ENCODE assay signal across 8 cellular contexts in the genomic region with DNA sequence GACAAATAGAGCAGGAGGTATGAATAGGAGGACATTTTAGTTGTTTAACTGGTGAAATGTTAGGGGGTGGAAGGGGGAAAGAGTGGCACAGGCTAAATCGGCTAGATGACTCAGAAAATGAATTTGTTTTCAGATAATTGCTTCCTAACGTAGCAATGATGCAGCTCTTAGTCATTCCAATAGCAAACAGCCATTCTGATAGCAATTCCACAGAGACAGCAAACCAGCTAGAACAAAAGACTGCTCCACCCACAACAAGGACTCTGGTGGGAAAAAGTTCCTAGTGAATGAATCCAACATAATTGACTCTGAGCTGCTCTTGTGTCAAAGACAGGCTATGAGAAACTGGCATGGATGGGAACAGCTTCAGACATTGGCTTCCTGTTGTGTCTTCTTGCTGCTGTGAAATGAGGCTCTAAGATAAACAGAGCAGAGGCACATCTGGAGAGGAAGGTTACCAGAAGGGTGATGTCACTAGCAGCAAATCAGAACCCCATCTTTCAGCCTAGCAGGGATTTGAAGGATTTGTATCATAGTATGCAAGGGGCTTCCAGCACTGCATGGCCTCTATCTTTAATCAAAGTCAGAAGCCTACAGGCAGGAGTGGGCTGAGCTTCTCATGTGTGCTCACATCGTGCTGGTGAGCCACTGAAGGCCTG. TPM values are rescaled to one million over a fixed set of nuclear protein-coding genes. Genes with fewer than 3 reads are reported as not detected.
A peak's percentile ranks its signal among the peaks of the same experiment; 100 is the strongest.
DNase-seq lines count a peak whose midpoint lies in the region; ATAC-seq and TF ChIP-seq lines count a peak whose summit lies in the region.

No MANE protein-coding gene starts in this region.

- peak overlapping the region; percentile 45 for H3K4me3 Mint-ChIP-seq in natural killer cell treated with Interleukin-12 subunit alpha and Interleukin-12 subunit beta and Interleukin-15 and Interleukin-18, amount 100 ng/mL, for 72 hours
- no peak overlapping the region for H3K4me3 Mint-ChIP-seq in natural killer cell

- H3K36me3 Mint-ChIP-seq in natural killer cell treated with Interleukin-12 subunit alpha and Interleukin-12 subunit beta and Interleukin-15 and Interleukin-18, amount 100 ng/mL, for 72 hours, result no peaks in the 10 kb centered on the region
- no peaks in the 10 kb centered on the region for H3K36me3 Mint-ChIP-seq in natural killer cell

- intact Hi-C loops in natural killer cell (cut with micrococcal nuclease), result no loop called here

- H3K27me3 ChIP-seq in right atrium auricular region, result no peaks in the 10 kb centered on the region
- H3K27me3 ChIP-seq in stomach smooth muscle (ENCODE audit: control insufficient read depth in 1 of 2, insufficient read depth in 2 of 2, low read length in 2 of 2), result no peaks in the 10 kb centered on the region

- H3K27ac Mint-ChIP-seq in natural killer cell treated with Interleukin-12 subunit alpha and Interleukin-12 subunit beta and Interleukin-15 and Interleukin-18, amount 100 ng/mL, for 72 hours, result peak overlapping the region in 1 of 2 donors; percentile 70
- H3K27ac Mint-ChIP-seq in natural killer cell, result no peak overlapping the region

- H3K4me1 ChIP-seq in right atrium auricular region (peaks cover 0 to 29% of the 10 kb centered on the region in 2 donors), stomach smooth muscle (ENCODE audit: control insufficient read depth, insufficient read depth, low read length) (no peaks in the 10 kb centered on the region)

- H3K36me3 ChIP-seq in right atrium auricular region (no peaks in the 10 kb centered on the region), stomach smooth muscle (ENCODE audit: control insufficient read depth in 2 of 2, insufficient read depth in 2 of 2, low read length in 2 of 2) (no peaks in the 10 kb centered on the region)

- H3K27ac ChIP-seq in right atrium auricular region, result peak overlapping the region; percentile 61 to 83
- H3K27ac ChIP-seq in stomach smooth muscle (ENCODE audit: low read length), result peak overlapping the region; percentile 62

- H3K9me3 ChIP-seq in right atrium auricular region (no peaks in the 10 kb centered on the region), stomach smooth muscle (ENCODE audit: control insufficient read depth in 2 of 2, low read length in 2 of 2) (no peaks in the 10 kb centered on the region)

- H3K9me3 Mint-ChIP-seq in natural killer cell treated with Interleukin-12 subunit alpha and Interleukin-12 subunit beta and Interleukin-15 and Interleukin-18, amount 100 ng/mL, for 72 hours, result no peaks in the 10 kb centered on the region
- no peaks in the 10 kb centered on the region for H3K9me3 Mint-ChIP-seq in natural killer cell

- DNase-seq in natural killer cell treated with Interleukin-12 subunit alpha and Interleukin-12 subunit beta and Interleukin-15 and Interleukin-18, amount 100 ng/mL, for 72 hours (ENCODE audit: low spot score), result no peak
- DNase-seq in natural killer cell, result no peak
- peak; percentile 2 for DNase-seq in activated T-helper 1 cell treated with Interleukin-2 at 50 U/mL for 16 hours (ENCODE audit: low read depth)
- DNase-seq in right atrium auricular region (ENCODE audit: low spot score), result peak; percentile 79
- no peak for DNase-seq in GM20000 (ENCODE audit: low spot score)
- no peak for DNase-seq in NCI-H1436 treated with DMSO at 0.1 percent for 48 hours (lab: John Stamatoyannopoulos, UW)

- H3K4me3 ChIP-seq in right atrium auricular region (no peak overlapping the region), stomach smooth muscle (ENCODE audit: low read length in 2 of 2) (no peak overlapping the region)

- ATAC-seq in natural killer cell treated with Interleukin-12 subunit alpha and Interleukin-12 subunit beta and Interleukin-15 and Interleukin-18, amount 100 ng/mL, for 72 hours, result peak in 1 of 2 donors; percentile 83
- ATAC-seq in natural killer cell (no peak), GM18867 (IDR thresholded peaks at IDR 0.05; ENCODE audit: unreplicated experiment) (no peak)

- TF ChIP-seq CTCF in natural killer cell (IDR thresholded peaks at IDR 0.05) (no peak), right atrium auricular region (IDR thresholded peaks at IDR 0.05) (no peak), GM20000 (IDR thresholded peaks at IDR 0.05; ENCODE audit: extremely low read depth, missing control alignments) (no peak)

- H3K9ac ChIP-seq in stomach smooth muscle (ENCODE audit: low read length in 2 of 2), result no peak overlapping the region

- H3K4me1 Mint-ChIP-seq in natural killer cell treated with Interleukin-12 subunit alpha and Interleukin-12 subunit beta and Interleukin-15 and Interleukin-18, amount 100 ng/mL, for 72 hours (ENCODE audit: low read depth in 2 of 2), result peaks cover 7 to 16% of the 10 kb centered on the region in 2 donors
- H3K4me1 Mint-ChIP-seq in natural killer cell, result no peaks in the 10 kb centered on the region

- H3K27me3 Mint-ChIP-seq in natural killer cell treated with Interleukin-12 subunit alpha and Interleukin-12 subunit beta and Interleukin-15 and Interleukin-18, amount 100 ng/mL, for 72 hours, result peaks cover 0 to 3% of the 10 kb centered on the region in 2 donors
- no peaks in the 10 kb centered on the region for H3K27me3 Mint-ChIP-seq in natural killer cell (ENCODE audit: low read depth in 2 of 2)

RNA-seq across cellular contexts. Expression of a gene that starts 28.1 kb away (rescaled TPM):
- not detected for total RNA-seq in natural killer cell treated with Interleukin-12 subunit alpha and Interleukin-12 subunit beta and Interleukin-15 and Interleukin-18, amount 100 ng/mL, for 72 hours
- under 1 TPM in 2 of 3 donors, not detected in 1; 0.29 to 0.35 TPM for total RNA-seq in natural killer cell
- total RNA-seq in right atrium auricular region, result 10 to 100 TPM in 1 of 2 donors, 1 to 10 TPM in 1; 3.1 to 10.6 TPM

RNA-seq across cellular contexts. Expression of a gene that starts 59.1 kb away (rescaled TPM):
- not detected for total RNA-seq in natural killer cell treated with Interleukin-12 subunit alpha and Interleukin-12 subunit beta and Interleukin-15 and Interleukin-18, amount 100 ng/mL, for 72 hours
- 1 to 10 TPM in 1 of 3 donors, under 1 TPM in 2; 0.60 to 3.3 (median 0.91) TPM for total RNA-seq in natural killer cell
- total RNA-seq in right atrium auricular region, result not detected

Comparison
In these comparisons a context has a peak if more than half of its experiments do, and no peak if none do; other contexts are left out.
1. DNase-seq: peak in activated T-helper 1 cell treated with Interleukin-2 at 50 U/mL for 16 hours (single experiment) and right atrium auricular region (single experiment); none in natural killer cell treated with Interleukin-12 subunit alpha and Interleukin-12 subunit beta and Interleukin-15 and Interleukin-18, amount 100 ng/mL, for 72 hours (single experiment), natural killer cell (single experiment), GM20000 (single experiment) and NCI-H1436 treated with DMSO at 0.1 percent for 48 hours (single experiment).